Comparison of ENCODE assay signal across 4 cellular contexts in genomic region chr18:45814733-45815132, GRCh38. TPM values are rescaled to one million over a fixed set of nuclear protein-coding genes. Genes with fewer than 3 reads are reported as not detected.
"Had no signal": no experiment of that assay in that cellular context is flagged by ENCODE, and none has a peak within 500 bp of the region (broad histone marks: within the 10 kb centered on the region; RNA-seq: fewer than 3 reads in every experiment).

No MANE protein-coding gene starts in this region.

RNA-seq across cellular contexts. Expression of gene SIGLEC15, which starts 10.7 kb away (rescaled TPM):
- total RNA-seq: OCI-LY7, Right ventricle myocardium inferior, Right ventricle myocardium superior, SK-MEL-5 had no signal
